In genomic region chr6:106546322-106547052, GRCh38 we compare ENCODE assay signal across 9 cellular contexts.
DNase-seq lines count a peak whose midpoint lies in the region; ATAC-seq and TF ChIP-seq lines count a peak whose summit lies in the region.
"Had no signal": no experiment of that assay in that cellular context is flagged by ENCODE, and none has a peak within 500 bp of the region (broad histone marks: within the 10 kb centered on the region; RNA-seq: fewer than 3 reads in every experiment).

No MANE protein-coding gene starts in this region.

- POLR2A ChIA-PET in HEK293 (lab: Yijun Ruan, JAX) (interaction anchor here (0.6 kb wide), 1 partner anchor 207 kb away, joined by 3 read pairs; no protein-coding TSS in a partner anchor), HEK293T (lab: Yijun Ruan, JAX) (interaction anchor here (1.1 kb wide), 1 partner anchor 221 kb away, joined by 3 read pairs; the partner anchor contains the start of gene ATG5)
- POLR2A ChIA-PET in activated CD8-positive, alpha-beta T cell treated with anti-CD3 and anti-CD28 coated beads, Interleukin-2, amount 10 ng/mL, durations not matched to agents 7 days and 5 days (lab: Charles Lee) = interaction anchor here (2.3 kb wide), 1 partner anchor 12 kb away, joined by 7 read pairs; no protein-coding TSS in a partner anchor

- no peak for TF ChIP-seq CTCF in HEK293 (tag by site-specific recombination; IDR thresholded peaks at IDR 0.05)

- H3K4me1 ChIP-seq in HEK293 (ENCODE audit: control insufficient read depth, insufficient read depth, low read length) (no peaks in the 10 kb centered on the region), HAP-1 (peaks cover 12% of the 10 kb centered on the region)

- no peak overlapping the region for H3K27ac ChIP-seq in HEK293 (ENCODE audit: extremely low read depth, low read depth, low read length)

- H3K27me3 ChIP-seq in HAP-1 (ENCODE audit: low read depth) = no peaks in the 10 kb centered on the region

- H3K27me3 Mint-ChIP-seq in activated CD8-positive, alpha-beta T cell treated with anti-CD3 and anti-CD28 coated beads, Interleukin-2, amount 10 ng/mL, durations not matched to agents 7 days and 5 days (ENCODE audit: low read depth) = no peaks in the 10 kb centered on the region

- CTCF ChIA-PET in HEK293 (lab: Yijun Ruan, JAX) (interaction anchor here (0.7 to 0.8 kb wide), 2 partner anchors 13 to 101 kb away, joined by 3 to 5 read pairs; no protein-coding TSS in a partner anchor), HEK293T (lab: Yijun Ruan, JAX) (no interaction called here)
- CTCF ChIA-PET in activated CD8-positive, alpha-beta T cell treated with anti-CD3 and anti-CD28 coated beads, Interleukin-2, amount 10 ng/mL, durations not matched to agents 7 days and 5 days (lab: Charles Lee) = interaction anchor here (0.5 to 2.9 kb wide), 3 partner anchors 17 to 37 kb away, joined by 3 to 8 read pairs (median 7); no protein-coding TSS in a partner anchor

- H3K4me3 ChIP-seq in HEK293 (ENCODE audit: low read depth, low read length) (no peak overlapping the region), HAP-1 (no peak overlapping the region)
- H3K4me3 ChIP-seq: psoas muscle had no signal

- H3K9me3 Mint-ChIP-seq in activated CD8-positive, alpha-beta T cell treated with anti-CD3 and anti-CD28 coated beads, Interleukin-2, amount 10 ng/mL, durations not matched to agents 7 days and 5 days (ENCODE audit: insufficient read depth) = no peaks in the 10 kb centered on the region

- H3K9me3 ChIP-seq in HEK293 (ENCODE audit: control insufficient read depth, insufficient read depth, low read depth, low read length) (no peaks in the 10 kb centered on the region), HAP-1 (no peaks in the 10 kb centered on the region)
- H3K9me3 ChIP-seq: psoas muscle had no signal

- no peaks in the 10 kb centered on the region for H3K36me3 ChIP-seq in HEK293 (ENCODE audit: control insufficient read depth in 2 of 2, insufficient read depth in 1 of 2, low read length in 2 of 2)
- H3K36me3 ChIP-seq in HAP-1 (replicated peaks) = no peaks in the 10 kb centered on the region

- no peak overlapping the region for H3K27ac Mint-ChIP-seq in activated CD8-positive, alpha-beta T cell treated with anti-CD3 and anti-CD28 coated beads, Interleukin-2, amount 10 ng/mL, durations not matched to agents 7 days and 5 days

- H3K36me3 Mint-ChIP-seq in activated CD8-positive, alpha-beta T cell treated with anti-CD3 and anti-CD28 coated beads, Interleukin-2, amount 10 ng/mL, durations not matched to agents 7 days and 5 days (ENCODE audit: low read depth) = peaks cover 77% of the 10 kb centered on the region

- in situ Hi-C loops in ACHN (cut with HindIII; ENCODE audit: low pct_ligation_motif_present, low pct_unique_long_range_greater_than_20kb, low sequenced_read_pairs) (no loop called here), HAP-1 (cut with MboI; ENCODE audit: low sequenced_read_pairs) (no loop called here)

- H3K4me1 Mint-ChIP-seq in activated CD8-positive, alpha-beta T cell treated with anti-CD3 and anti-CD28 coated beads, Interleukin-2, amount 10 ng/mL, durations not matched to agents 7 days and 5 days (ENCODE audit: low read depth) = peaks cover 7% of the 10 kb centered on the region

- peak; percentile 36 for ATAC-seq in activated CD8-positive, alpha-beta T cell treated with anti-CD3 and anti-CD28 coated beads, Interleukin-2, amount 10 ng/mL, durations not matched to agents 7 days and 5 days
- no peak for ATAC-seq in HG02885 (IDR thresholded peaks at IDR 0.05; ENCODE audit: poor library complexity, unreplicated experiment)

- H3K4me3 Mint-ChIP-seq in activated CD8-positive, alpha-beta T cell treated with anti-CD3 and anti-CD28 coated beads, Interleukin-2, amount 10 ng/mL, durations not matched to agents 7 days and 5 days = no peak overlapping the region

- DNase-seq in ACHN (peak; percentile 56), kidney glomerular epithelial cell (lab: John Stamatoyannopoulos, UW) (peak; percentile 86), retina (no peak), HEK293T (ENCODE audit: extremely low spot score) (no peak), HAP-1 (ENCODE audit: low spot score in 2 of 2) (no peak)
- DNase-seq in activated CD8-positive, alpha-beta T cell treated with anti-CD3 and anti-CD28 coated beads, Interleukin-2, amount 10 ng/mL, durations not matched to agents 7 days and 5 days = no peak
- DNase-seq: psoas muscle had no signal

TF ChIP-seq in HEK293, 187 proteins besides CTCF, POLR2A, EP300 and RAD21:
- TF ChIP-seq ZNF571 (tag by site-specific recombination; IDR thresholded peaks at IDR 0.05) (no peak), ZNF335 (tag by site-specific recombination; conservative IDR thresholded peaks at IDR 0.05) (0 out of 2 replicates have a peak, but pooled peaks have one; percentile 16), ZBTB7A (tag by site-specific recombination; IDR thresholded peaks at IDR 0.05; ENCODE audit: low read depth) (no peak), SCRT2 (tag by site-specific recombination; IDR thresholded peaks at IDR 0.05) (no peak)
TF ChIP-seq in HEK293: peak in this region for 1.

TF ChIP-seq in HEK293T, 16 proteins besides CTCF, POLR2A, EP300 and RAD21:
- TF ChIP-seq ELF4 (IDR thresholded peaks at IDR 0.05) (no peak), HDGF (IDR thresholded peaks at IDR 0.05; ENCODE audit: borderline replicate concordance) (no peak), BHLHE40 (IDR thresholded peaks at IDR 0.05; ENCODE audit: borderline replicate concordance) (no peak), ZNF384 (IDR thresholded peaks at IDR 0.05) (no peak), SUZ12 (IDR thresholded peaks at IDR 0.05) (no peak), TARDBP (IDR thresholded peaks at IDR 0.05) (no peak), LEF1 (IDR thresholded peaks at IDR 0.05; ENCODE audit: borderline replicate concordance) (no peak), FOXM1 (IDR thresholded peaks at IDR 0.05; ENCODE audit: borderline replicate concordance) (no peak), FOXA1 (IDR thresholded peaks at IDR 0.05) (no peak), SP1 (IDR thresholded peaks at IDR 0.05) (no peak), L3MBTL2 (conservative IDR thresholded peaks at IDR 0.05) (no peak), CTBP1 (IDR thresholded peaks at IDR 0.05; ENCODE audit: borderline replicate concordance) (no peak), PKNOX1 (IDR thresholded peaks at IDR 0.05) (no peak), FOXK2 (IDR thresholded peaks at IDR 0.05) (no peak), NFRKB (IDR thresholded peaks at IDR 0.05) (no peak)

Comparison
In these comparisons a context has a peak if more than half of its experiments do, and no peak if none do; other contexts are left out.
1. DNase-seq: peak in ACHN (single experiment) and kidney glomerular epithelial cell (single experiment); none in activated CD8-positive, alpha-beta T cell treated with anti-CD3 and anti-CD28 coated beads, Interleukin-2, amount 10 ng/mL, durations not matched to agents 7 days and 5 days (single experiment), retina (single experiment), HEK293T (single experiment) and HAP-1 (0 of 2).